Comparison of ENCODE assay signal across 1 cellular context in the genomic region with DNA sequence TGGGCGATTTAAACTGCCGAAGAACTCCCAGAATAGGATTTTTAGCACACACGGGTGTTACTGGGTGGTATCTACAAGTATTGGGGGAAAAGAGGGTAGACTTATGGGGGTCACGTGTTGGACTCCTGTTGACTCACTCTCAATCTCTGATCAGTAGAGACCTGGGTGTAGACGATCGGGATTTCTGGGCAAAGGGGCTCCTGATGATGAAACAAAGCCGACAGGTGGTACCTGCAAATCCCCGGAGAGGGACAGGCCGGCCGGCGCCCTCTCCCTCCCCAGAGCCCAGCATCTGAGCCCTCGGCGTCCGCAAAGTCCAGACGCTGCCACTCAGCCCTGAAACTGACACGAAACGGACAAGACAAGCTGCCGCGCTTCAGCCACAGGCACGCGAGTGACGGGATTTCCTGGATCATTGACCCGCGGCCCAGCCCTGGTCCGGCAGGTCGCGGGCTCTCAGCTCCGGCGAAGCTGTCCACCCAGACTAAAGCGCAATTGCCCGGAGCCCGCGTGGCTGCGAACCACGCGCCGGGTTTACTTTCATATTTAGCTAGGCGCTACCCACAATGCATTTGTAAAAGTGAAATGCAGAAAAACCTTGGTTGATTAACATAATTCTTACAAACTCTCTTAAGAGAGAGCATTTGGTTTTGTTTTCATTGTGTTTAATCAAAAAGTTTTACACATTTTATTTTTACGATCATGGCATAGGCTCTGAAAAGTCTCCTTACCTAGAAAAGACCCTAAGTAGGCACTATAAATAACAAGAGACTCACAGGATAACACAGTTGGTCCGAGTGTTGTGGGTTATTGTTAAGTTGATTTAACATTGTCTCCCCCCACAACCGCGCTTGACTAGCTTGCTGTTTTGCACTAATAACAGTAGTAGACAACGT.
A peak's percentile ranks its signal among the peaks of the same experiment; 100 is the strongest.
TF ChIP-seq lines count a peak whose summit lies in the region.

No MANE protein-coding gene starts in this region.

TF ChIP-seq in HEK293, 187 proteins besides CTCF, POLR2A, EP300 and RAD21 (continued from another document):
- TF ChIP-seq, protein P1, sequence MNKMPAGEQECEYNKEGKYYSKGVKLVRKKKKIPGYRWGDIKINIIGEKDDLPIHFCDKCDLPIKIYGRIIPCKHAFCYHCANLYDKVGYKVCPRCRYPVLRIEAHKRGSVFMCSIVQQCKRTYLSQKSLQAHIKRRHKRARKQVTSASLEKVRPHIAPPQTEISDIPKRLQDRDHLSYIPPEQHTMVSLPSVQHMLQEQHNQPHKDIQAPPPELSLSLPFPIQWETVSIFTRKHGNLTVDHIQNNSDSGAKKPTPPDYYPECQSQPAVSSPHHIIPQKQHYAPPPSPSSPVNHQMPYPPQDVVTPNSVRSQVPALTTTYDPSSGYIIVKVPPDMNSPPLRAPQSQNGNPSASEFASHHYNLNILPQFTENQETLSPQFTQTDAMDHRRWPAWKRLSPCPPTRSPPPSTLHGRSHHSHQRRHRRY (tag by site-specific recombination; IDR thresholded peaks at IDR 0.05), result no peak
- TF ChIP-seq ZSCAN23 (tag by site-specific recombination; IDR thresholded peaks at IDR 0.05) (no peak), ZNF76 (tag by site-specific recombination; IDR thresholded peaks at IDR 0.05; ENCODE audit: borderline replicate concordance, low read depth) (peak; percentile 96), ZNF677 (tag by site-specific recombination; IDR thresholded peaks at IDR 0.05) (no peak), GLIS1 (tag by site-specific recombination; IDR thresholded peaks at IDR 0.05) (peak; percentile 11; the same call in 1 of the 2 replicates), ZBTB20 (tag by site-specific recombination; IDR thresholded peaks at IDR 0.05) (peak; percentile 58; the same call in 1 of the 2 replicates), ZNF132 (tag by site-specific recombination; IDR thresholded peaks at IDR 0.05; ENCODE audit: borderline replicate concordance) (no peak), BCL11B (tag by site-specific recombination; IDR thresholded peaks at IDR 0.05; ENCODE audit: low read depth) (0 out of 2 replicates have a peak, but pooled peaks have one; percentile 25), IKZF3 (tag by site-specific recombination; IDR thresholded peaks at IDR 0.05) (no peak), YY1 (tag by site-specific recombination; IDR thresholded peaks at IDR 0.05) (0 out of 2 replicates have a peak, but pooled peaks have one; percentile 37), ZNF664 (tag by site-specific recombination; IDR thresholded peaks at IDR 0.05) (0 out of 2 replicates have a peak, but pooled peaks have one; percentile 35), ZNF221 (tag by site-specific recombination; IDR thresholded peaks at IDR 0.05; ENCODE audit: borderline replicate concordance) (no peak), ZNF830 (tag by site-specific recombination; IDR thresholded peaks at IDR 0.05; ENCODE audit: low read depth) (no peak), ZNF174 (tag by site-specific recombination; IDR thresholded peaks at IDR 0.05) (0 out of 2 replicates have a peak, but pooled peaks have one; percentile 90), ZNF121 (tag by site-specific recombination; IDR thresholded peaks at IDR 0.05) (no peak), PRDM1 (tag by site-specific recombination; IDR thresholded peaks at IDR 0.05) (peak; percentile 59), SCRT2 (tag by site-specific recombination; IDR thresholded peaks at IDR 0.05) (peak; percentile 99), ZNF600 (tag by site-specific recombination; IDR thresholded peaks at IDR 0.05) (peak; percentile 83; the same call in 1 of the 2 replicates), KLF7 (tag by site-specific recombination; IDR thresholded peaks at IDR 0.05; ENCODE audit: borderline replicate concordance) (no peak), ZNF350 (tag by site-specific recombination; IDR thresholded peaks at IDR 0.05) (no peak), ZNF248 (tag by site-specific recombination; IDR thresholded peaks at IDR 0.05) (no peak), YY2 (tag by site-specific recombination; IDR thresholded peaks at IDR 0.05) (no peak), ZNF366 (tag by site-specific recombination; conservative IDR thresholded peaks at IDR 0.05) (0 out of 2 replicates have a peak, but pooled peaks have one; percentile 25), ZNF391 (tag by site-specific recombination; IDR thresholded peaks at IDR 0.05; ENCODE audit: borderline replicate concordance, low read depth) (peak; percentile 78; the same call in 1 of the 2 replicates), ZNF24 (tag by site-specific recombination; IDR thresholded peaks at IDR 0.05) (peak; percentile 62), GLI2 (tag by site-specific recombination; IDR thresholded peaks at IDR 0.05; ENCODE audit: borderline replicate concordance, low read depth) (no peak)
- TF ChIP-seq, protein P2, sequence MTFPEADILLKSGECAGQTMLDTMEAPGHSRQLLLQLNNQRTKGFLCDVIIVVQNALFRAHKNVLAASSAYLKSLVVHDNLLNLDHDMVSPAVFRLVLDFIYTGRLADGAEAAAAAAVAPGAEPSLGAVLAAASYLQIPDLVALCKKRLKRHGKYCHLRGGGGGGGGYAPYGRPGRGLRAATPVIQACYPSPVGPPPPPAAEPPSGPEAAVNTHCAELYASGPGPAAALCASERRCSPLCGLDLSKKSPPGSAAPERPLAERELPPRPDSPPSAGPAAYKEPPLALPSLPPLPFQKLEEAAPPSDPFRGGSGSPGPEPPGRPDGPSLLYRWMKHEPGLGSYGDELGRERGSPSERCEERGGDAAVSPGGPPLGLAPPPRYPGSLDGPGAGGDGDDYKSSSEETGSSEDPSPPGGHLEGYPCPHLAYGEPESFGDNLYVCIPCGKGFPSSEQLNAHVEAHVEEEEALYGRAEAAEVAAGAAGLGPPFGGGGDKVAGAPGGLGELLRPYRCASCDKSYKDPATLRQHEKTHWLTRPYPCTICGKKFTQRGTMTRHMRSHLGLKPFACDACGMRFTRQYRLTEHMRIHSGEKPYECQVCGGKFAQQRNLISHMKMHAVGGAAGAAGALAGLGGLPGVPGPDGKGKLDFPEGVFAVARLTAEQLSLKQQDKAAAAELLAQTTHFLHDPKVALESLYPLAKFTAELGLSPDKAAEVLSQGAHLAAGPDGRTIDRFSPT (tag by site-specific recombination; IDR thresholded peaks at IDR 0.05), result no peak
- TF ChIP-seq, protein P3, sequence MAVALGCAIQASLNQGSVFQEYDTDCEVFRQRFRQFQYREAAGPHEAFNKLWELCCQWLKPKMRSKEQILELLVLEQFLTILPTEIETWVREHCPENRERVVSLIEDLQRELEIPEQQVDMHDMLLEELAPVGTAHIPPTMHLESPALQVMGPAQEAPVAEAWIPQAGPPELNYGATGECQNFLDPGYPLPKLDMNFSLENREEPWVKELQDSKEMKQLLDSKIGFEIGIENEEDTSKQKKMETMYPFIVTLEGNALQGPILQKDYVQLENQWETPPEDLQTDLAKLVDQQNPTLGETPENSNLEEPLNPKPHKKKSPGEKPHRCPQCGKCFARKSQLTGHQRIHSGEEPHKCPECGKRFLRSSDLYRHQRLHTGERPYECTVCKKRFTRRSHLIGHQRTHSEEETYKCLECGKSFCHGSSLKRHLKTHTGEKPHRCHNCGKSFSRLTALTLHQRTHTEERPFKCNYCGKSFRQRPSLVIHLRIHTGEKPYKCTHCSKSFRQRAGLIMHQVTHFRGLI (tag by site-specific recombination; IDR thresholded peaks at IDR 0.05), result peak; percentile 58; the same call in 1 of the 2 replicates
- TF ChIP-seq, protein P4, sequence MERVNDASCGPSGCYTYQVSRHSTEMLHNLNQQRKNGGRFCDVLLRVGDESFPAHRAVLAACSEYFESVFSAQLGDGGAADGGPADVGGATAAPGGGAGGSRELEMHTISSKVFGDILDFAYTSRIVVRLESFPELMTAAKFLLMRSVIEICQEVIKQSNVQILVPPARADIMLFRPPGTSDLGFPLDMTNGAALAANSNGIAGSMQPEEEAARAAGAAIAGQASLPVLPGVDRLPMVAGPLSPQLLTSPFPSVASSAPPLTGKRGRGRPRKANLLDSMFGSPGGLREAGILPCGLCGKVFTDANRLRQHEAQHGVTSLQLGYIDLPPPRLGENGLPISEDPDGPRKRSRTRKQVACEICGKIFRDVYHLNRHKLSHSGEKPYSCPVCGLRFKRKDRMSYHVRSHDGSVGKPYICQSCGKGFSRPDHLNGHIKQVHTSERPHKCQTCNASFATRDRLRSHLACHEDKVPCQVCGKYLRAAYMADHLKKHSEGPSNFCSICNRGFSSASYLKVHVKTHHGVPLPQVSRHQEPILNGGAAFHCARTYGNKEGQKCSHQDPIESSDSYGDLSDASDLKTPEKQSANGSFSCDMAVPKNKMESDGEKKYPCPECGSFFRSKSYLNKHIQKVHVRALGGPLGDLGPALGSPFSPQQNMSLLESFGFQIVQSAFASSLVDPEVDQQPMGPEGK (tag by site-specific recombination; IDR thresholded peaks at IDR 0.05), result peak; percentile 59; the same call in 1 of the 2 replicates
- TF ChIP-seq, protein P5, sequence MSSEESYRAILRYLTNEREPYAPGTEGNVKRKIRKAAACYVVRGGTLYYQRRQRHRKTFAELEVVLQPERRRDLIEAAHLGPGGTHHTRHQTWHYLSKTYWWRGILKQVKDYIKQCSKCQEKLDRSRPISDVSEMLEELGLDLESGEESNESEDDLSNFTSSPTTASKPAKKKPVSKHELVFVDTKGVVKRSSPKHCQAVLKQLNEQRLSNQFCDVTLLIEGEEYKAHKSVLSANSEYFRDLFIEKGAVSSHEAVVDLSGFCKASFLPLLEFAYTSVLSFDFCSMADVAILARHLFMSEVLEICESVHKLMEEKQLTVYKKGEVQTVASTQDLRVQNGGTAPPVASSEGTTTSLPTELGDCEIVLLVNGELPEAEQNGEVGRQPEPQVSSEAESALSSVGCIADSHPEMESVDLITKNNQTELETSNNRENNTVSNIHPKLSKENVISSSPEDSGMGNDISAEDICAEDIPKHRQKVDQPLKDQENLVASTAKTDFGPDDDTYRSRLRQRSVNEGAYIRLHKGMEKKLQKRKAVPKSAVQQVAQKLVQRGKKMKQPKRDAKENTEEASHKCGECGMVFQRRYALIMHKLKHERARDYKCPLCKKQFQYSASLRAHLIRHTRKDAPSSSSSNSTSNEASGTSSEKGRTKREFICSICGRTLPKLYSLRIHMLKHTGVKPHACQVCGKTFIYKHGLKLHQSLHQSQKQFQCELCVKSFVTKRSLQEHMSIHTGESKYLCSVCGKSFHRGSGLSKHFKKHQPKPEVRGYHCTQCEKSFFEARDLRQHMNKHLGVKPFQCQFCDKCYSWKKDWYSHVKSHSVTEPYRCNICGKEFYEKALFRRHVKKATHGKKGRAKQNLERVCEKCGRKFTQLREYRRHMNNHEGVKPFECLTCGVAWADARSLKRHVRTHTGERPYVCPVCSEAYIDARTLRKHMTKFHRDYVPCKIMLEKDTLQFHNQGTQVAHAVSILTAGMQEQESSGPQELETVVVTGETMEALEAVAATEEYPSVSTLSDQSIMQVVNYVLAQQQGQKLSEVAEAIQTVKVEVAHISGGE (tag by site-specific recombination; conservative IDR thresholded peaks at IDR 0.05; ENCODE audit: low read depth), result peak; percentile 11
